ENCODE assay signal across 1 cellular context in the genomic region with DNA sequence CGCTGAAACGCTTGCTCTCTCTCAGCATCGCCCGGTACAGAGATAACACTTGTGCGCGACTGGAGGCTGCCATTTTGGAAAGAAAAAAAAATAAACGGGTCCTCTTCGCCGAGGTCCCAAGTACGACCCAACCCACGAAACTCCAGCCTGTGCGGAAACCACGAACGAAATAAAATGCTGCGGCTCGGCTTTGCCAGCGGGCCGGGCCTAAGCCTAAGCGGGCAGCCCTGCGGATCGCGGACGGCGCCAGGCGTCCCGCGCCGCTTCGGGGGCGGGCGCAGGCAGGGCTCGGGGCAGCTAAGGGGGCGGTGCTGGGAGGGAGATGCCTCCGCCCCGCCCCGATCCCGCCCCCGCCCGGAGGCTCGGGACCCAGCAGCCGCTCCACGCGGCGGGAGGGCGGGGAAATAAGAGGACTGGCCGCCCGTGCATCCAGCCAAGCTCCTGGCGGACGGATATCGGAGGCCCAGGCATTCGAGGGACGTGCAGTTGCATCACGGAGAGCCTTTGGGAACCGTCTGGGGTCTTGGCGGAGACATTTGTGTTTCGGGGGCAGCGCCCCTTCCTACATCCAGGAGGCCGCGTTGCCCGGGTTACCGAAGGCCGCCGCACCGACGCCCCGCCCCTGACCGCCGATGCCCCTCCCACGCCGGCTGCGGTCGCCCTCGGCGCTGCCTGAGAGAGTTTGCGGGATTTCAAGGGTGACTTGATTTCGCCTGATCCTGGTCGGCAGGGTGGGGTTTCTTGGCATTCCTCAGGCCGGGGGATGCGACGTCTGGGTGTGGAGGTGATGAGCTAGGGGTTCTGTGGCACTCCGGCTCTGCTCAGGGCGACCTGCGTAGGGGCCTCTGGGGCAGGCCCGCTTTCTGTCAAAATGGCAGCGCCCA.
A peak's percentile ranks its signal among the peaks of the same experiment; 100 is the strongest.
TF ChIP-seq lines count a peak whose summit lies in the region.

A gene (plus strand): TSS at position 853 of the 884 bp plus-strand sequence.
A gene (minus strand): TSS at position 290 of the 884 bp plus-strand sequence. CDS start 217 bp downstream, at position 73.

TF ChIP-seq in HepG2, 621 proteins besides CTCF, POLR2A, EP300 and RAD21 (continued from another document and continues in another):
- TF ChIP-seq, protein P1, sequence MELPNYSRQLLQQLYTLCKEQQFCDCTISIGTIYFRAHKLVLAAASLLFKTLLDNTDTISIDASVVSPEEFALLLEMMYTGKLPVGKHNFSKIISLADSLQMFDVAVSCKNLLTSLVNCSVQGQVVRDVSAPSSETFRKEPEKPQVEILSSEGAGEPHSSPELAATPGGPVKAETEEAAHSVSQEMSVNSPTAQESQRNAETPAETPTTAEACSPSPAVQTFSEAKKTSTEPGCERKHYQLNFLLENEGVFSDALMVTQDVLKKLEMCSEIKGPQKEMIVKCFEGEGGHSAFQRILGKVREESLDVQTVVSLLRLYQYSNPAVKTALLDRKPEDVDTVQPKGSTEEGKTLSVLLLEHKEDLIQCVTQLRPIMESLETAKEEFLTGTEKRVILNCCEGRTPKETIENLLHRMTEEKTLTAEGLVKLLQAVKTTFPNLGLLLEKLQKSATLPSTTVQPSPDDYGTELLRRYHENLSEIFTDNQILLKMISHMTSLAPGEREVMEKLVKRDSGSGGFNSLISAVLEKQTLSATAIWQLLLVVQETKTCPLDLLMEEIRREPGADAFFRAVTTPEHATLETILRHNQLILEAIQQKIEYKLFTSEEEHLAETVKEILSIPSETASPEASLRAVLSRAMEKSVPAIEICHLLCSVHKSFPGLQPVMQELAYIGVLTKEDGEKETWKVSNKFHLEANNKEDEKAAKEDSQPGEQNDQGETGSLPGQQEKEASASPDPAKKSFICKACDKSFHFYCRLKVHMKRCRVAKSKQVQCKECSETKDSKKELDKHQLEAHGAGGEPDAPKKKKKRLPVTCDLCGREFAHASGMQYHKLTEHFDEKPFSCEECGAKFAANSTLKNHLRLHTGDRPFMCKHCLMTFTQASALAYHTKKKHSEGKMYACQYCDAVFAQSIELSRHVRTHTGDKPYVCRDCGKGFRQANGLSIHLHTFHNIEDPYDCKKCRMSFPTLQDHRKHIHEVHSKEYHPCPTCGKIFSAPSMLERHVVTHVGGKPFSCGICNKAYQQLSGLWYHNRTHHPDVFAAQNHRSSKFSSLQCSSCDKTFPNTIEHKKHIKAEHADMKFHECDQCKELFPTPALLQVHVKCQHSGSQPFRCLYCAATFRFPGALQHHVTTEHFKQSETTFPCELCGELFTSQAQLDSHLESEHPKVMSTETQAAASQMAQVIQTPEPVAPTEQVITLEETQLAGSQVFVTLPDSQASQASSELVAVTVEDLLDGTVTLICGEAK (IDR thresholded peaks at IDR 0.05), result no peak
- TF ChIP-seq, protein P1 (CRISPR knock-in tag; IDR thresholded peaks at IDR 0.05), result peak; percentile 75; the same call in 1 of the 2 replicates
- TF ChIP-seq ZNF879 (CRISPR knock-in tag; IDR thresholded peaks at IDR 0.05) (0 out of 2 replicates have a peak, but pooled peaks have one; percentile 73), SP5 (CRISPR knock-in tag; IDR thresholded peaks at IDR 0.05; ENCODE audit: borderline replicate concordance, low read depth) (peak; percentile 61), AGO1 (IDR thresholded peaks at IDR 0.05; ENCODE audit: low read depth, low read length, poor library complexity, severe bottlenecking) (peak; percentile 66), KDM1A (CRISPR knock-in tag; IDR thresholded peaks at IDR 0.05) (no peak), PHF20 (CRISPR knock-in tag; IDR thresholded peaks at IDR 0.05) (peak; percentile 14), ZBTB7A (CRISPR knock-in tag; IDR thresholded peaks at IDR 0.05) (no peak), MIER3 (CRISPR knock-in tag; IDR thresholded peaks at IDR 0.05; ENCODE audit: borderline replicate concordance) (no peak; the same call in 1 of the 2 replicates), TRIM24 (CRISPR knock-in tag; IDR thresholded peaks at IDR 0.05) (no peak), SOX13 (IDR thresholded peaks at IDR 0.05) (no peak; the same call in 1 of the 2 replicates), SOX13 (CRISPR knock-in tag; conservative IDR thresholded peaks at IDR 0.05 in 1 of 2, IDR thresholded peaks at IDR 0.05 in 1 of 2) (0 out of 4 replicates have a peak, but pooled peaks of 1 of the 2 experiments have one; percentile 14), WIZ (CRISPR knock-in tag; IDR thresholded peaks at IDR 0.05) (0 out of 2 replicates have a peak, but pooled peaks have one; percentile 29), ZNF547 (CRISPR knock-in tag; IDR thresholded peaks at IDR 0.05) (peak; percentile 90), MZF1 (CRISPR knock-in tag; IDR thresholded peaks at IDR 0.05; ENCODE audit: borderline replicate concordance) (no peak), IRF2 (CRISPR knock-in tag; IDR thresholded peaks at IDR 0.05) (peak; percentile 54), ZNF570 (CRISPR knock-in tag; IDR thresholded peaks at IDR 0.05; ENCODE audit: borderline replicate concordance) (no peak), GTF3A (CRISPR knock-in tag; conservative IDR thresholded peaks at IDR 0.05) (no peak), ZNF367 (CRISPR knock-in tag; IDR thresholded peaks at IDR 0.05; ENCODE audit: borderline replicate concordance) (0 out of 2 replicates have a peak, but pooled peaks have one; percentile 78), CBX2 (IDR thresholded peaks at IDR 0.05; ENCODE audit: low read depth, low read length) (no peak), CBX2 (CRISPR knock-in tag; IDR thresholded peaks at IDR 0.05; ENCODE audit: low read depth) (no peak), THAP11 (CRISPR knock-in tag; IDR thresholded peaks at IDR 0.05) (peak; percentile 78), ZFX (CRISPR knock-in tag; IDR thresholded peaks at IDR 0.05; ENCODE audit: low read depth) (peak; percentile 98), ZNF256 (CRISPR knock-in tag; conservative IDR thresholded peaks at IDR 0.05) (peak; percentile 39), XBP1 (CRISPR knock-in tag; IDR thresholded peaks at IDR 0.05) (no peak), ZNF292 (CRISPR knock-in tag; IDR thresholded peaks at IDR 0.05; ENCODE audit: borderline replicate concordance, low read depth) (no peak), ZSCAN12 (CRISPR knock-in tag; IDR thresholded peaks at IDR 0.05) (peak; percentile 62; the same call in 1 of the 2 replicates), PPARG (CRISPR knock-in tag; conservative IDR thresholded peaks at IDR 0.05) (no peak; the same call in 1 of the 2 replicates), NFYC (CRISPR knock-in tag; IDR thresholded peaks at IDR 0.05) (no peak; the same call in 1 of the 2 replicates), ZFP82 (CRISPR knock-in tag; IDR thresholded peaks at IDR 0.05; ENCODE audit: borderline replicate concordance) (no peak; the same call in 1 of the 2 replicates), DR1 (CRISPR knock-in tag; IDR thresholded peaks at IDR 0.05) (peak; percentile 39; the same call in 1 of the 2 replicates), ONECUT2 (CRISPR knock-in tag; IDR thresholded peaks at IDR 0.05) (no peak), ZNF816 (CRISPR knock-in tag; IDR thresholded peaks at IDR 0.05; ENCODE audit: borderline replicate concordance) (peak; percentile 54; the same call in 1 of the 2 replicates), PAWR (CRISPR knock-in tag; IDR thresholded peaks at IDR 0.05; ENCODE audit: borderline replicate concordance) (no peak), ZNF446 (CRISPR knock-in tag; IDR thresholded peaks at IDR 0.05) (peak; percentile 94; the same call in 1 of the 2 replicates), RXRA (CRISPR knock-in tag; IDR thresholded peaks at IDR 0.05) (peak; percentile 40; the same call in 1 of the 2 replicates), SMAD3 (CRISPR knock-in tag; IDR thresholded peaks at IDR 0.05) (peak; percentile 85; the same call in 1 of the 2 replicates), U2AF2 (IDR thresholded peaks at IDR 0.05; ENCODE audit: low read depth, low read length) (no peak; the same call in 1 of the 2 replicates), MAFF (IDR thresholded peaks at IDR 0.05; ENCODE audit: low read depth, low read length) (no peak; the same call in 1 of the 2 replicates), ZMYM3 (CRISPR knock-in tag; IDR thresholded peaks at IDR 0.05) (no peak), NONO (IDR thresholded peaks at IDR 0.05) (no peak), NONO (CRISPR knock-in tag; conservative IDR thresholded peaks at IDR 0.05) (peak; percentile 64; the same call in 1 of the 2 replicates), STAG1 (CRISPR knock-in tag; IDR thresholded peaks at IDR 0.05) (no peak; the same call in 1 of the 2 replicates)
- TF ChIP-seq, protein P2, sequence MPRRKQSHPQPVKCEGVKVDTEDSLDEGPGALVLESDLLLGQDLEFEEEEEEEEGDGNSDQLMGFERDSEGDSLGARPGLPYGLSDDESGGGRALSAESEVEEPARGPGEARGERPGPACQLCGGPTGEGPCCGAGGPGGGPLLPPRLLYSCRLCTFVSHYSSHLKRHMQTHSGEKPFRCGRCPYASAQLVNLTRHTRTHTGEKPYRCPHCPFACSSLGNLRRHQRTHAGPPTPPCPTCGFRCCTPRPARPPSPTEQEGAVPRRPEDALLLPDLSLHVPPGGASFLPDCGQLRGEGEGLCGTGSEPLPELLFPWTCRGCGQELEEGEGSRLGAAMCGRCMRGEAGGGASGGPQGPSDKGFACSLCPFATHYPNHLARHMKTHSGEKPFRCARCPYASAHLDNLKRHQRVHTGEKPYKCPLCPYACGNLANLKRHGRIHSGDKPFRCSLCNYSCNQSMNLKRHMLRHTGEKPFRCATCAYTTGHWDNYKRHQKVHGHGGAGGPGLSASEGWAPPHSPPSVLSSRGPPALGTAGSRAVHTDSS (CRISPR knock-in tag; conservative IDR thresholded peaks at IDR 0.05), result 0 out of 2 replicates have a peak, but pooled peaks have one; percentile 64
- TF ChIP-seq, protein P3, sequence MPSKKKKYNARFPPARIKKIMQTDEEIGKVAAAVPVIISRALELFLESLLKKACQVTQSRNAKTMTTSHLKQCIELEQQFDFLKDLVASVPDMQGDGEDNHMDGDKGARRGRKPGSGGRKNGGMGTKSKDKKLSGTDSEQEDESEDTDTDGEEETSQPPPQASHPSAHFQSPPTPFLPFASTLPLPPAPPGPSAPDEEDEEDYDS (CRISPR knock-in tag; IDR thresholded peaks at IDR 0.05), result no peak; the same call in none of the 2 replicates
- TF ChIP-seq, protein P4, sequence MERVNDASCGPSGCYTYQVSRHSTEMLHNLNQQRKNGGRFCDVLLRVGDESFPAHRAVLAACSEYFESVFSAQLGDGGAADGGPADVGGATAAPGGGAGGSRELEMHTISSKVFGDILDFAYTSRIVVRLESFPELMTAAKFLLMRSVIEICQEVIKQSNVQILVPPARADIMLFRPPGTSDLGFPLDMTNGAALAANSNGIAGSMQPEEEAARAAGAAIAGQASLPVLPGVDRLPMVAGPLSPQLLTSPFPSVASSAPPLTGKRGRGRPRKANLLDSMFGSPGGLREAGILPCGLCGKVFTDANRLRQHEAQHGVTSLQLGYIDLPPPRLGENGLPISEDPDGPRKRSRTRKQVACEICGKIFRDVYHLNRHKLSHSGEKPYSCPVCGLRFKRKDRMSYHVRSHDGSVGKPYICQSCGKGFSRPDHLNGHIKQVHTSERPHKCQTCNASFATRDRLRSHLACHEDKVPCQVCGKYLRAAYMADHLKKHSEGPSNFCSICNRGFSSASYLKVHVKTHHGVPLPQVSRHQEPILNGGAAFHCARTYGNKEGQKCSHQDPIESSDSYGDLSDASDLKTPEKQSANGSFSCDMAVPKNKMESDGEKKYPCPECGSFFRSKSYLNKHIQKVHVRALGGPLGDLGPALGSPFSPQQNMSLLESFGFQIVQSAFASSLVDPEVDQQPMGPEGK (CRISPR knock-in tag; IDR thresholded peaks at IDR 0.05), result peak; percentile 67; the same call in 1 of the 2 replicates
- TF ChIP-seq, protein P5, sequence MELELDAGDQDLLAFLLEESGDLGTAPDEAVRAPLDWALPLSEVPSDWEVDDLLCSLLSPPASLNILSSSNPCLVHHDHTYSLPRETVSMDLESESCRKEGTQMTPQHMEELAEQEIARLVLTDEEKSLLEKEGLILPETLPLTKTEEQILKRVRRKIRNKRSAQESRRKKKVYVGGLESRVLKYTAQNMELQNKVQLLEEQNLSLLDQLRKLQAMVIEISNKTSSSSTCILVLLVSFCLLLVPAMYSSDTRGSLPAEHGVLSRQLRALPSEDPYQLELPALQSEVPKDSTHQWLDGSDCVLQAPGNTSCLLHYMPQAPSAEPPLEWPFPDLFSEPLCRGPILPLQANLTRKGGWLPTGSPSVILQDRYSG (CRISPR knock-in tag; IDR thresholded peaks at IDR 0.05), result peak; percentile 86; the same call in 1 of the 2 replicates
- TF ChIP-seq, protein P6, sequence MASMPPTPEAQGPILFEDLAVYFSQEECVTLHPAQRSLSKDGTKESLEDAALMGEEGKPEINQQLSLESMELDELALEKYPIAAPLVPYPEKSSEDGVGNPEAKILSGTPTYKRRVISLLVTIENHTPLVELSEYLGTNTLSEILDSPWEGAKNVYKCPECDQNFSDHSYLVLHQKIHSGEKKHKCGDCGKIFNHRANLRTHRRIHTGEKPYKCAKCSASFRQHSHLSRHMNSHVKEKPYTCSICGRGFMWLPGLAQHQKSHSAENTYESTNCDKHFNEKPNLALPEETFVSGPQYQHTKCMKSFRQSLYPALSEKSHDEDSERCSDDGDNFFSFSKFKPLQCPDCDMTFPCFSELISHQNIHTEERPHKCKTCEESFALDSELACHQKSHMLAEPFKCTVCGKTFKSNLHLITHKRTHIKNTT (CRISPR knock-in tag; IDR thresholded peaks at IDR 0.05), result no peak
